ENCODE assay signal across 1 cellular context in genomic region chr17:55444471-55445441, GRCh38.
TF ChIP-seq lines count a peak whose summit lies in the region.

No MANE protein-coding gene starts in this region.

TF ChIP-seq in HepG2, 621 proteins besides CTCF, POLR2A, EP300 and RAD21 (continued from another document and continues in another):
- TF ChIP-seq, protein P1, sequence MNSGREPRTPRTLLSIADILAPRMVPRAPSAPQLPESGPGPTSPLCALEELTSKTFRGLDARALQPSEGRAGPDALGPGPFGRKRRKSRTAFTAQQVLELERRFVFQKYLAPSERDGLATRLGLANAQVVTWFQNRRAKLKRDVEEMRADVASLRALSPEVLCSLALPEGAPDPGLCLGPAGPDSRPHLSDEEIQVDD (CRISPR knock-in tag; IDR thresholded peaks at IDR 0.05; ENCODE audit: borderline replicate concordance), result no peak
- peak; percentile 56 for TF ChIP-seq HNF4A (CRISPR knock-in tag; IDR thresholded peaks at IDR 0.05)
- TF ChIP-seq CSRNP2 (CRISPR knock-in tag; conservative IDR thresholded peaks at IDR 0.05; ENCODE audit: low read depth), result no peak
- TF ChIP-seq CSRNP1 (CRISPR knock-in tag; IDR thresholded peaks at IDR 0.05), result 0 out of 2 replicates have a peak, but pooled peaks have one; percentile 20
- no peak; the same call in 1 of the 2 replicates for TF ChIP-seq ZNF639 (CRISPR knock-in tag; conservative IDR thresholded peaks at IDR 0.05)
- TF ChIP-seq, protein P2, sequence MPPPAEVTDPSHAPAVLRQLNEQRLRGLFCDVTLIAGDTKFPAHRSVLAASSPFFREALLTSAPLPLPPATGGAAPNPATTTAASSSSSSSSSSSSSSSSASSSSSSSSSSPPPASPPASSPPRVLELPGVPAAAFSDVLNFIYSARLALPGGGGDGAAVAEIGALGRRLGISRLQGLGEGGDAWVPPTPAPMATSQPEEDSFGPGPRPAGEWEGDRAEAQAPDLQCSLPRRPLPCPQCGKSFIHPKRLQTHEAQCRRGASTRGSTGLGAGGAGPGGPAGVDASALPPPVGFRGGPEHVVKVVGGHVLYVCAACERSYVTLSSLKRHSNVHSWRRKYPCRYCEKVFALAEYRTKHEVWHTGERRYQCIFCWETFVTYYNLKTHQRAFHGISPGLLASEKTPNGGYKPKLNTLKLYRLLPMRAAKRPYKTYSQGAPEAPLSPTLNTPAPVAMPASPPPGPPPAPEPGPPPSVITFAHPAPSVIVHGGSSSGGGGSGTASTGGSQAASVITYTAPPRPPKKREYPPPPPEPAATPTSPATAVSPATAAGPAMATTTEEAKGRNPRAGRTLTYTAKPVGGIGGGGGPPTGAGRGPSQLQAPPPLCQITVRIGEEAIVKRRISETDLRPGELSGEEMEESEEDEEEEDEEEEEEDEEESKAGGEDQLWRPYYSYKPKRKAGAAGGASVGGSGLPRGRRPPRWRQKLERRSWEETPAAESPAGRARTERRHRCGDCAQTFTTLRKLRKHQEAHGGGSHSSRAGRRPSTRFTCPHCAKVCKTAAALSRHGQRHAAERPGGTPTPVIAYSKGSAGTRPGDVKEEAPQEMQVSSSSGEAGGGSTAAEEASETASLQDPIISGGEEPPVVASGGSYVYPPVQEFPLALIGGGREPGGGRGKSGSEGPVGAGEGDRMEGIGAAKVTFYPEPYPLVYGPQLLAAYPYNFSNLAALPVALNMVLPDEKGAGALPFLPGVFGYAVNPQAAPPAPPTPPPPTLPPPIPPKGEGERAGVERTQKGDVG (CRISPR knock-in tag; IDR thresholded peaks at IDR 0.05; ENCODE audit: borderline replicate concordance), result 0 out of 2 replicates have a peak, but pooled peaks have one; percentile 31
- no peak for TF ChIP-seq EHMT2 (IDR thresholded peaks at IDR 0.05; ENCODE audit: borderline replicate concordance, low read depth, low read length)
- no peak for TF ChIP-seq EZH2 (conservative IDR thresholded peaks at IDR 0.05; ENCODE audit: low read depth, low read length)
- TF ChIP-seq, protein P3, sequence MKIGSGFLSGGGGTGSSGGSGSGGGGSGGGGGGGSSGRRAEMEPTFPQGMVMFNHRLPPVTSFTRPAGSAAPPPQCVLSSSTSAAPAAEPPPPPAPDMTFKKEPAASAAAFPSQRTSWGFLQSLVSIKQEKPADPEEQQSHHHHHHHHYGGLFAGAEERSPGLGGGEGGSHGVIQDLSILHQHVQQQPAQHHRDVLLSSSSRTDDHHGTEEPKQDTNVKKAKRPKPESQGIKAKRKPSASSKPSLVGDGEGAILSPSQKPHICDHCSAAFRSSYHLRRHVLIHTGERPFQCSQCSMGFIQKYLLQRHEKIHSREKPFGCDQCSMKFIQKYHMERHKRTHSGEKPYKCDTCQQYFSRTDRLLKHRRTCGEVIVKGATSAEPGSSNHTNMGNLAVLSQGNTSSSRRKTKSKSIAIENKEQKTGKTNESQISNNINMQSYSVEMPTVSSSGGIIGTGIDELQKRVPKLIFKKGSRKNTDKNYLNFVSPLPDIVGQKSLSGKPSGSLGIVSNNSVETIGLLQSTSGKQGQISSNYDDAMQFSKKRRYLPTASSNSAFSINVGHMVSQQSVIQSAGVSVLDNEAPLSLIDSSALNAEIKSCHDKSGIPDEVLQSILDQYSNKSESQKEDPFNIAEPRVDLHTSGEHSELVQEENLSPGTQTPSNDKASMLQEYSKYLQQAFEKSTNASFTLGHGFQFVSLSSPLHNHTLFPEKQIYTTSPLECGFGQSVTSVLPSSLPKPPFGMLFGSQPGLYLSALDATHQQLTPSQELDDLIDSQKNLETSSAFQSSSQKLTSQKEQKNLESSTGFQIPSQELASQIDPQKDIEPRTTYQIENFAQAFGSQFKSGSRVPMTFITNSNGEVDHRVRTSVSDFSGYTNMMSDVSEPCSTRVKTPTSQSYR (CRISPR knock-in tag; IDR thresholded peaks at IDR 0.05; ENCODE audit: borderline replicate concordance), result peak; percentile 88
- no peak for TF ChIP-seq ZNF737 (CRISPR knock-in tag; IDR thresholded peaks at IDR 0.05; ENCODE audit: borderline replicate concordance)
- peak; percentile 66 for TF ChIP-seq MAFF (IDR thresholded peaks at IDR 0.05; ENCODE audit: low read depth, low read length)
- no peak for TF ChIP-seq STAT5B (CRISPR knock-in tag; IDR thresholded peaks at IDR 0.05)
- peak; percentile 79 for TF ChIP-seq NFIC (IDR thresholded peaks at IDR 0.05; ENCODE audit: low read length)
- TF ChIP-seq RBM39 (IDR thresholded peaks at IDR 0.05; ENCODE audit: low read depth, low read length, poor library complexity, severe bottlenecking), result no peak
- TF ChIP-seq ZNF644 (CRISPR knock-in tag; IDR thresholded peaks at IDR 0.05; ENCODE audit: low read depth), result no peak; the same call in 1 of the 2 replicates
- no peak for TF ChIP-seq ZNF264 (CRISPR knock-in tag; IDR thresholded peaks at IDR 0.05)
- TF ChIP-seq NFE2L1 (CRISPR knock-in tag; IDR thresholded peaks at IDR 0.05; ENCODE audit: borderline replicate concordance), result no peak
- no peak for TF ChIP-seq CBX2 (IDR thresholded peaks at IDR 0.05; ENCODE audit: low read depth, low read length)
- TF ChIP-seq CBX2 (CRISPR knock-in tag; IDR thresholded peaks at IDR 0.05; ENCODE audit: low read depth), result peak; percentile 49; the same call in 1 of the 2 replicates
- peak; percentile 58; the same call in 1 of the 2 replicates for TF ChIP-seq TFAP4 (IDR thresholded peaks at IDR 0.05; ENCODE audit: borderline replicate concordance, low read depth)
- TF ChIP-seq, protein P4, sequence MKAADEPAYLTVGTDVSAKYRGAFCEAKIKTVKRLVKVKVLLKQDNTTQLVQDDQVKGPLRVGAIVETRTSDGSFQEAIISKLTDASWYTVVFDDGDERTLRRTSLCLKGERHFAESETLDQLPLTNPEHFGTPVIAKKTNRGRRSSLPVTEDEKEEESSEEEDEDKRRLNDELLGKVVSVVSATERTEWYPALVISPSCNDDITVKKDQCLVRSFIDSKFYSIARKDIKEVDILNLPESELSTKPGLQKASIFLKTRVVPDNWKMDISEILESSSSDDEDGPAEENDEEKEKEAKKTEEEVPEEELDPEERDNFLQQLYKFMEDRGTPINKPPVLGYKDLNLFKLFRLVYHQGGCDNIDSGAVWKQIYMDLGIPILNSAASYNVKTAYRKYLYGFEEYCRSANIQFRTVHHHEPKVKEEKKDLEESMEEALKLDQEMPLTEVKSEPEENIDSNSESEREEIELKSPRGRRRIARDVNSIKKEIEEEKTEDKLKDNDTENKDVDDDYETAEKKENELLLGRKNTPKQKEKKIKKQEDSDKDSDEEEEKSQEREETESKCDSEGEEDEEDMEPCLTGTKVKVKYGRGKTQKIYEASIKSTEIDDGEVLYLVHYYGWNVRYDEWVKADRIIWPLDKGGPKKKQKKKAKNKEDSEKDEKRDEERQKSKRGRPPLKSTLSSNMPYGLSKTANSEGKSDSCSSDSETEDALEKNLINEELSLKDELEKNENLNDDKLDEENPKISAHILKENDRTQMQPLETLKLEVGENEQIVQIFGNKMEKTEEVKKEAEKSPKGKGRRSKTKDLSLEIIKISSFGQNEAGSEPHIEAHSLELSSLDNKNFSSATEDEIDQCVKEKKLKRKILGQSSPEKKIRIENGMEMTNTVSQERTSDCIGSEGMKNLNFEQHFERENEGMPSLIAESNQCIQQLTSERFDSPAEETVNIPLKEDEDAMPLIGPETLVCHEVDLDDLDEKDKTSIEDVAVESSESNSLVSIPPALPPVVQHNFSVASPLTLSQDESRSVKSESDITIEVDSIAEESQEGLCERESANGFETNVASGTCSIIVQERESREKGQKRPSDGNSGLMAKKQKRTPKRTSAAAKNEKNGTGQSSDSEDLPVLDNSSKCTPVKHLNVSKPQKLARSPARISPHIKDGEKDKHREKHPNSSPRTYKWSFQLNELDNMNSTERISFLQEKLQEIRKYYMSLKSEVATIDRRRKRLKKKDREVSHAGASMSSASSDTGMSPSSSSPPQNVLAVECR (CRISPR knock-in tag; IDR thresholded peaks at IDR 0.05; ENCODE audit: borderline replicate concordance), result no peak
- TF ChIP-seq ZNF18 (CRISPR knock-in tag; IDR thresholded peaks at IDR 0.05; ENCODE audit: insufficient replicate concordance), result peak; percentile 87
- TF ChIP-seq ZNF674 (CRISPR knock-in tag; IDR thresholded peaks at IDR 0.05; ENCODE audit: low read depth), result no peak
- TF ChIP-seq ZNF780A (CRISPR knock-in tag; IDR thresholded peaks at IDR 0.05), result no peak
- peak; percentile 64; the same call in 1 of the 2 replicates for TF ChIP-seq MYNN (CRISPR knock-in tag; IDR thresholded peaks at IDR 0.05; ENCODE audit: low read depth)
- TF ChIP-seq ZNF503 (CRISPR knock-in tag; IDR thresholded peaks at IDR 0.05), result peak; percentile 14; the same call in 1 of the 2 replicates
- 0 out of 2 replicates have a peak, but pooled peaks have one; percentile 6 for TF ChIP-seq ZBTB43 (CRISPR knock-in tag; conservative IDR thresholded peaks at IDR 0.05)
- TF ChIP-seq ZSCAN12 (CRISPR knock-in tag; IDR thresholded peaks at IDR 0.05), result no peak
- TF ChIP-seq PAWR (CRISPR knock-in tag; IDR thresholded peaks at IDR 0.05; ENCODE audit: borderline replicate concordance), result no peak
- TF ChIP-seq AHR (CRISPR knock-in tag; IDR thresholded peaks at IDR 0.05), result no peak
